Comparison of ENCODE assay signal across 8 cellular contexts in the genomic region with DNA sequence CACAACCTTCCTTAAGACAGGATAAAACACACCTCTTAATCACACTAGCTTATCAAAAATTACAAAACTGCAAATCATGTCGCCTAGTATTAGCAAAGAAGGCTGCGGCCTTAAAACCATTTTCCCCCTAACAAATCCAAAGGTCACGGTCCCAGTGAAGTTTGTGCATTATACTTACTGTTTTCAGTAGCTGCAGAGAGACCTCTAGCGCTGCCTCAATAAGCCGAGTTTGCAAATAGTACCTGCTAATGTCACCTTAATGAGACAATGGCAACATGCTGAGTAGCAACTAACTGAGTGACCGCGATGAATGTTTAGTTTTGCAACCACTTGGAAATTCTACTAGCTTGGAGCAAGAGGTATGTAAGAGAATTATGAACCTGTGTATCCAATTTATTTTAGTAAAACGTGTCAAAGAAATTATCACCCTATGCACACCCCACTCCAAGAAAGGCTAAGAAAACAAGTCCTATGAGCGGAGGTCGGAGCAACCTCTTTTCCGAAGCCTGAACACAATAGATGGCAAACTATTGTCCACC. TPM values are rescaled to one million over a fixed set of nuclear protein-coding genes. Genes with fewer than 3 reads are reported as not detected.
DNase-seq lines count a peak whose midpoint lies in the region; ATAC-seq, FAIRE-seq and TF ChIP-seq lines count a peak whose summit lies in the region.

No MANE protein-coding gene starts in this region.

- H3K4me2 ChIP-seq in DND-41 (ENCODE audit: insufficient read depth, low read length): peak overlapping the region; percentile 86

- H3K36me3 Mint-ChIP-seq in effector memory CD8-positive, alpha-beta T cell (ENCODE audit: insufficient read depth): peaks cover 16% of the 10 kb centered on the region

- H2AFZ ChIP-seq in DND-41 (ENCODE audit: low read depth, low read length): peak overlapping the region; percentile 78

- peak overlapping the region; percentile 83 to 89 for H3K4me3 Mint-ChIP-seq in effector memory CD8-positive, alpha-beta T cell

- H3K4me1 ChIP-seq in DND-41 (ENCODE audit: insufficient read depth, low read length) (peaks cover 37% of the 10 kb centered on the region), mucosa of descending colon (ENCODE audit: low read depth) (peaks cover 15% of the 10 kb centered on the region)

- peaks cover 59% of the 10 kb centered on the region for H3K79me2 ChIP-seq in DND-41 (ENCODE audit: insufficient read depth, low read length)

- no peaks in the 10 kb centered on the region for H3K27me3 ChIP-seq in DND-41 (ENCODE audit: insufficient read depth, low read length, poor library complexity)

- peaks cover 28 to 43% of the 10 kb centered on the region in 2 donors for H3K4me1 Mint-ChIP-seq in effector memory CD8-positive, alpha-beta T cell (ENCODE audit: low read depth in 2 of 2)

- peak overlapping the region; percentile 96 for H3K9ac ChIP-seq in DND-41 (ENCODE audit: low read depth, low read length)

- H3K27ac ChIP-seq in DND-41 (ENCODE audit: low read length) (peak overlapping the region; percentile 83), RWPE1 (peak overlapping the region; percentile 96)

- H3K36me3 ChIP-seq in DND-41 (ENCODE audit: insufficient read depth, low read length): peaks cover 6% of the 10 kb centered on the region
- H3K36me3 ChIP-seq in mucosa of descending colon (ENCODE audit: low read depth): peaks cover 7% of the 10 kb centered on the region

- H3K27me3 Mint-ChIP-seq in effector memory CD8-positive, alpha-beta T cell: peaks cover 0 to 8% of the 10 kb centered on the region in 2 donors

- H3K9me3 Mint-ChIP-seq in effector memory CD8-positive, alpha-beta T cell: no peaks in the 10 kb centered on the region

- H4K20me1 ChIP-seq in DND-41 (ENCODE audit: insufficient read depth, low read length): peaks cover 43% of the 10 kb centered on the region; the same call in 1 of the 2 replicates

- ATAC-seq in DND-41 (ENCODE audit: insufficient read depth, low read depth) (no peak), HG02678 (IDR thresholded peaks at IDR 0.05; ENCODE audit: unreplicated experiment) (peak; percentile 14), mucosa of descending colon (no peak), GM18858 (IDR thresholded peaks at IDR 0.05; ENCODE audit: unreplicated experiment) (no peak), HG02588 (IDR thresholded peaks at IDR 0.05; ENCODE audit: unreplicated experiment) (no peak)
- no peak for ATAC-seq in effector memory CD8-positive, alpha-beta T cell (replicated peaks)

- peak; percentile 49 for TF ChIP-seq CTCF in DND-41 (IDR thresholded peaks at IDR 0.05; ENCODE audit: borderline replicate concordance, extremely low read depth, low read length, poor library complexity, severe bottlenecking)
- peak; percentile 23; the same call in 1 of the 2 replicates for TF ChIP-seq CTCF in RWPE1 (conservative IDR thresholded peaks at IDR 0.05; ENCODE audit: low read depth)
- TF ChIP-seq CTCF in mucosa of descending colon (IDR thresholded peaks at IDR 0.05): no peak

- H3K9me3 ChIP-seq in DND-41 (ENCODE audit: insufficient read depth, low read length, severe bottlenecking) (no peaks in the 10 kb centered on the region), mucosa of descending colon (no peaks in the 10 kb centered on the region)

- CTCF ChIA-PET in RWPE1 (lab: Yijun Ruan, JAX): interaction anchor here (0.6 to 0.7 kb wide), 2 partner anchors 74 to 121 kb away, joined by 3 read pairs; no protein-coding TSS in a partner anchor

- POLR2A ChIA-PET in RWPE1 (lab: Yijun Ruan, JAX; ENCODE audit: low non-redundant PET): no interaction called here

- peak overlapping the region; percentile 75 to 89 for H3K4me3 ChIP-seq in DND-41 (ENCODE audit: low read depth in 1 of 2, low read length in 2 of 2)
- peak overlapping the region; percentile 91 for H3K4me3 ChIP-seq in mucosa of descending colon

- FAIRE-seq in RCC 7860 (lab: Jason Lieb, UNC): no peak

- DNase-seq in DND-41 (peak; percentile 29), RWPE1 (ENCODE audit: low spot score) (no peak), mucosa of descending colon (peak in 1 of 3 donors; percentile 53), RCC 7860 (ENCODE audit: low spot score) (no peak)
- no peak for DNase-seq in effector memory CD8-positive, alpha-beta T cell

- H3K27ac Mint-ChIP-seq in effector memory CD8-positive, alpha-beta T cell: peak overlapping the region; percentile 73 to 81

- intact Hi-C loops in mucosa of descending colon (cut with DNase I, micrococcal nuclease): loop anchor here in 1 of 2 donors (10.0 kb wide), 1 partner anchor 96 kb away; the partner anchor contains the start of gene EBPL

RNA-seq across cellular contexts. Expression of gene KPNA3, which starts 1.2 kb away (rescaled TPM):
- total RNA-seq in mucosa of descending colon: 10 to 100 TPM; 20.0 to 45.6 (median 24.6) TPM
